In the genomic region with DNA sequence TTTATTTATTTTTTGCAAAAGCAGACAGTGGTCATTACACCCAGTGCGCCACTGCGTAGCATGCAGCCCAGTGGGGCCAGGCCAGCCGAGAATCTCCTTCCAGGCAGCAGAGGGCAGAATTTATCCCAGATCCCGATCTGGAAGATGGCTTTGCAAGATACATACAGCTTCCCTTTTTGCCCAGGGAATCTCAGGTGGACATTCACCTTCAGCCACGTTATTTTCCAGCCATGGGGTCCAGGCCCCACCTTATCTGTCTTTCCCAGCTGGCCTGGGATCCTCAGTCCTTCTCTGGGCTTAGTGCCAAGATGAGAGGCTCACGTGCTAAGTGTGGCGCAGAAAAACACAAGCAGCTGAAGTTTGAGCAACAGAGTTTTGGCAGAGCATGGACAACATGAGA, we compare ENCODE assay signal across 8 cellular contexts.
DNase-seq lines count a peak whose midpoint lies in the region; ATAC-seq, FAIRE-seq and TF ChIP-seq lines count a peak whose summit lies in the region.

No MANE protein-coding gene starts in this region.

- H3K36me3 Mint-ChIP-seq in naive thymus-derived CD8-positive, alpha-beta T cell, result no peaks in the 10 kb centered on the region

- TF ChIP-seq CTCF in BJ (IDR thresholded peaks at IDR 0.05; ENCODE audit: insufficient read depth, low read depth, low read length), result peak; percentile 11; the same call in 1 of the 2 replicates
- TF ChIP-seq CTCF in bronchial epithelial cell (IDR thresholded peaks at IDR 0.05; ENCODE audit: insufficient read depth, low read length, severe bottlenecking), result peak; percentile 33

- no peaks in the 10 kb centered on the region for H3K4me1 Mint-ChIP-seq in naive thymus-derived CD8-positive, alpha-beta T cell

- H3K27ac Mint-ChIP-seq in naive thymus-derived CD8-positive, alpha-beta T cell, result no peak overlapping the region

- no peaks in the 10 kb centered on the region for H3K36me3 ChIP-seq in BJ (ENCODE audit: control insufficient read depth, insufficient read depth, low read length)
- no peaks in the 10 kb centered on the region for H3K36me3 ChIP-seq in bronchial epithelial cell (ENCODE audit: control insufficient read depth, insufficient read depth, low read length)

- no peaks in the 10 kb centered on the region for H3K9me3 Mint-ChIP-seq in naive thymus-derived CD8-positive, alpha-beta T cell

- H3K4me3 ChIP-seq in BJ (ENCODE audit: low read depth, low read length) (no peak overlapping the region), bronchial epithelial cell (ENCODE audit: low read depth, low read length) (no peak overlapping the region)

- H3K27me3 ChIP-seq in BJ (ENCODE audit: control insufficient read depth, insufficient read depth, low read length) (no peaks in the 10 kb centered on the region), bronchial epithelial cell (ENCODE audit: control insufficient read depth, insufficient read depth, low read length) (no peaks in the 10 kb centered on the region)

- no peak for FAIRE-seq in bronchial epithelial cell (lab: Jason Lieb, UNC)

- DNase-seq in BJ (ENCODE audit: low read depth) (no peak), LoVo (ENCODE audit: low spot score) (peak; percentile 1), bronchial epithelial cell (ENCODE audit: low read depth) (peak; percentile 3), midbrain (lab: John Stamatoyannopoulos, UW) (peak; percentile 47), ureter (ENCODE audit: low spot score) (no peak)
- no peak for DNase-seq in naive thymus-derived CD8-positive, alpha-beta T cell

- CTCF ChIA-PET in BJ (lab: Yijun Ruan, JAX), result no interaction called here

- no peak for ATAC-seq in HG03159 (IDR thresholded peaks at IDR 0.05; ENCODE audit: unreplicated experiment)
- no peak for ATAC-seq in GM21515 (IDR thresholded peaks at IDR 0.05; ENCODE audit: unreplicated experiment)
- ATAC-seq in naive thymus-derived CD8-positive, alpha-beta T cell, result no peak

- peaks cover 0 to 5% (median 0%) of the 10 kb centered on the region in 5 donors for H3K27me3 Mint-ChIP-seq in naive thymus-derived CD8-positive, alpha-beta T cell

- H3K4me3 Mint-ChIP-seq in naive thymus-derived CD8-positive, alpha-beta T cell, result no peak overlapping the region

- POLR2A ChIA-PET in BJ (lab: Charles Lee), result no interaction called here
- POLR2A ChIA-PET in naive thymus-derived CD8-positive, alpha-beta T cell (lab: Charles Lee), result no interaction called here

Comparison
In these comparisons a context has a peak if more than half of its experiments do, and no peak if none do; other contexts are left out.
1. DNase-seq: peak in LoVo (single experiment), bronchial epithelial cell (single experiment) and midbrain (single experiment); none in BJ (single experiment), ureter (single experiment) and naive thymus-derived CD8-positive, alpha-beta T cell (0 of 10).